Comparison of ENCODE assay signal across 18 cellular contexts in genomic region chr5:54366707-54367106, GRCh38.
"Had no signal": no experiment of that assay in that cellular context is flagged by ENCODE, and none has a peak within 500 bp of the region (broad histone marks: within the 10 kb centered on the region; RNA-seq: fewer than 3 reads in every experiment).

No MANE protein-coding gene starts in this region.

- H3K36me3 ChIP-seq: esophagus muscularis mucosa, gastroesophageal sphincter, heart left ventricle, left lung, lower lobe of right lung had no signal

- H3K27ac ChIP-seq: coronary artery, dorsolateral prefrontal cortex, esophagus muscularis mucosa, foreskin keratinocyte, gastroesophageal sphincter, heart left ventricle, left lung, lower lobe of right lung had no signal

- DNase-seq: dermis blood vessel endothelial cell; dorsolateral prefrontal cortex; effector CD4-positive, alpha-beta T cell; effector memory CD4-positive, alpha-beta T cell; foreskin keratinocyte; heart left ventricle; hippocampal formation; islet precursor cell; kidney; kidney glomerular epithelial cell; left lung; left ventricle myocardium superior; lower lobe of right lung; mesenchymal stem cell; naive thymus-derived CD4-positive, alpha-beta T cell had no signal

- ATAC-seq: foreskin keratinocyte; gastroesophageal sphincter; heart left ventricle; left lung; left ventricle myocardium superior; lower lobe of right lung; naive thymus-derived CD4-positive, alpha-beta T cell had no signal

- H3K4me1 ChIP-seq: gastroesophageal sphincter, left lung, lower lobe of right lung had no signal

- H3K27me3 ChIP-seq: dorsolateral prefrontal cortex, esophagus muscularis mucosa, foreskin keratinocyte, gastroesophageal sphincter, heart left ventricle, left lung had no signal

- H3K9me3 ChIP-seq: esophagus muscularis mucosa, gastroesophageal sphincter, heart left ventricle, left lung, lower lobe of right lung had no signal

- H3K4me3 ChIP-seq: coronary artery, dorsolateral prefrontal cortex, esophagus muscularis mucosa, gastroesophageal sphincter, heart left ventricle, left lung, lower lobe of right lung had no signal
